Comparison of ENCODE assay signal across 15 cellular contexts in genomic region chr1:54805981-54806381, GRCh38. TPM values are rescaled to one million over a fixed set of nuclear protein-coding genes. Genes with fewer than 3 reads are reported as not detected.
"Had no signal": no experiment of that assay in that cellular context is flagged by ENCODE, and none has a peak within 500 bp of the region (broad histone marks: within the 10 kb centered on the region; RNA-seq: fewer than 3 reads in every experiment).

No MANE protein-coding gene starts in this region.

- H3K4me2 ChIP-seq: smooth muscle cell had no signal

- H3K9me3 Mint-ChIP-seq: activated CD4-positive, alpha-beta T cell treated with anti-CD3 and anti-CD28 coated beads, Interleukin-2, amount 10 ng/mL, durations not matched to agents 7 days and 5 days; activated naive CD8-positive, alpha-beta T cell treated with anti-CD3 and anti-CD28 coated beads, Interleukin-2, amount 50 U/mL, for 24 hours; activated T-cell treated with anti-CD3 and anti-CD28 coated beads, Interleukin-2, amount 50 U/mL, for 72 hours; stimulated activated memory B cell treated with anti-CD40 and anti-IgM and Interleukin-4, amounts not matched to agents 10 μg/mL and 1 μg/mL and 100 μg/mL, for 72 hours had no signal

- H3K27me3 ChIP-seq: upper lobe of left lung had no signal

- H3K4me3 Mint-ChIP-seq: activated CD4-positive, alpha-beta T cell treated with anti-CD3 and anti-CD28 coated beads, Interleukin-2, amount 10 ng/mL, durations not matched to agents 7 days and 5 days; activated naive CD8-positive, alpha-beta T cell treated with anti-CD3 and anti-CD28 coated beads, Interleukin-2, amount 50 U/mL, for 24 hours; activated T-cell treated with anti-CD3 and anti-CD28 coated beads, Interleukin-2, amount 50 U/mL, for 72 hours; stimulated activated memory B cell treated with anti-CD40 and anti-IgM and Interleukin-4, amounts not matched to agents 10 μg/mL and 1 μg/mL and 100 μg/mL, for 72 hours had no signal

- DNase-seq: activated CD4-positive, alpha-beta T cell treated with anti-CD3 and anti-CD28 coated beads, Interleukin-2, amount 10 ng/mL, durations not matched to agents 7 days and 5 days; activated naive CD4-positive, alpha-beta T cell; activated naive CD8-positive, alpha-beta T cell treated with anti-CD3 and anti-CD28 coated beads, Interleukin-2, amount 50 U/mL, for 24 hours; activated T-cell treated with anti-CD3 and anti-CD28 coated beads, Interleukin-2, amount 50 U/mL, for 72 hours; effector CD4-positive, alpha-beta T cell; gastrocnemius medialis; naive thymus-derived CD4-positive, alpha-beta T cell; right cardiac atrium had no signal

- ATAC-seq: activated naive CD8-positive, alpha-beta T cell treated with anti-CD3 and anti-CD28 coated beads, Interleukin-2, amount 50 U/mL, for 24 hours; activated T-cell treated with anti-CD3 and anti-CD28 coated beads, Interleukin-2, amount 50 U/mL, for 72 hours; gastrocnemius medialis; naive thymus-derived CD4-positive, alpha-beta T cell; right cardiac atrium; SK-N-SH treated with all-trans-retinoic acid at 6 μM for 48 hours; stimulated activated memory B cell treated with anti-CD40 and anti-IgM and Interleukin-4, amounts not matched to agents 10 μg/mL and 1 μg/mL and 100 μg/mL, for 72 hours had no signal

- H3K27ac Mint-ChIP-seq: activated naive CD8-positive, alpha-beta T cell treated with anti-CD3 and anti-CD28 coated beads, Interleukin-2, amount 50 U/mL, for 24 hours; activated T-cell treated with anti-CD3 and anti-CD28 coated beads, Interleukin-2, amount 50 U/mL, for 72 hours; progenitor cell of endocrine pancreas; stimulated activated memory B cell treated with anti-CD40 and anti-IgM and Interleukin-4, amounts not matched to agents 10 μg/mL and 1 μg/mL and 100 μg/mL, for 72 hours had no signal

- H3K36me3 Mint-ChIP-seq: naive thymus-derived CD4-positive, alpha-beta T cell; stimulated activated memory B cell treated with anti-CD40 and anti-IgM and Interleukin-4, amounts not matched to agents 10 μg/mL and 1 μg/mL and 100 μg/mL, for 72 hours had no signal

- H3K27ac ChIP-seq: ascending aorta, gastrocnemius medialis, upper lobe of left lung had no signal

- H3K36me3 ChIP-seq: ascending aorta, gastrocnemius medialis, upper lobe of left lung had no signal

- H3K27me3 Mint-ChIP-seq: activated CD4-positive, alpha-beta T cell treated with anti-CD3 and anti-CD28 coated beads, Interleukin-2, amount 10 ng/mL, durations not matched to agents 7 days and 5 days; activated naive CD8-positive, alpha-beta T cell treated with anti-CD3 and anti-CD28 coated beads, Interleukin-2, amount 50 U/mL, for 24 hours; naive thymus-derived CD4-positive, alpha-beta T cell; stimulated activated memory B cell treated with anti-CD40 and anti-IgM and Interleukin-4, amounts not matched to agents 10 μg/mL and 1 μg/mL and 100 μg/mL, for 72 hours had no signal

- H3K4me3 ChIP-seq: ascending aorta, gastrocnemius medialis, lung, smooth muscle cell, upper lobe of left lung had no signal

RNA-seq across cellular contexts. Expression of gene TTC22, which starts 4.9 kb away (rescaled TPM):
- total RNA-seq: ascending aorta had no signal
